In genomic region chr3:34675383-34676120, GRCh38 we compare ENCODE assay signal across 23 cellular contexts.
DNase-seq lines count a peak whose midpoint lies in the region; ATAC-seq, FAIRE-seq and TF ChIP-seq lines count a peak whose summit lies in the region.
"Had no signal": no experiment of that assay in that cellular context is flagged by ENCODE, and none has a peak within 500 bp of the region (broad histone marks: within the 10 kb centered on the region; RNA-seq: fewer than 3 reads in every experiment).

No MANE protein-coding gene starts in this region.

- CTCF ChIA-PET in PC-3 (lab: Charles Lee) = interaction anchor here (0.6 kb wide), 1 partner anchor 8 kb away, joined by 4 read pairs; no protein-coding TSS in a partner anchor

- no peaks in the 10 kb centered on the region for H4K20me1 ChIP-seq in PC-3 (ENCODE audit: low read length)

- H3K4me1 Mint-ChIP-seq in stimulated activated naive B cell treated with anti-CD40 and anti-IgM and Interleukin-4, amounts not matched to agents 10 μg/mL and 1 μg/mL and 100 μg/mL, for 72 hours = no peaks in the 10 kb centered on the region
- H3K4me1 Mint-ChIP-seq: B cell; CD4-positive, alpha-beta memory T cell had no signal

- H3K4me3 ChIP-seq in PC-3 (ENCODE audit: low read length) (no peak overlapping the region), bronchial epithelial cell (ENCODE audit: low read depth, low read length) (no peak overlapping the region), kidney epithelial cell (ENCODE audit: low read depth, low read length) (no peak overlapping the region), vagina (no peak overlapping the region)
- H3K4me3 ChIP-seq: A549, GM23248 had no signal

- peak; percentile 66 for ATAC-seq in PC-3
- ATAC-seq in stimulated activated naive B cell treated with anti-CD40 and anti-IgM and Interleukin-4, amounts not matched to agents 10 μg/mL and 1 μg/mL and 100 μg/mL, for 72 hours (replicated peaks) = no peak
- ATAC-seq: HCT116 had no signal

- H3K36me3 Mint-ChIP-seq in stimulated activated naive B cell treated with anti-CD40 and anti-IgM and Interleukin-4, amounts not matched to agents 10 μg/mL and 1 μg/mL and 100 μg/mL, for 72 hours = no peaks in the 10 kb centered on the region
- H3K36me3 Mint-ChIP-seq: CD4-positive, alpha-beta memory T cell had no signal

- H3K36me3 ChIP-seq in PC-3 (ENCODE audit: low read depth, low read length) = no peaks in the 10 kb centered on the region
- H3K36me3 ChIP-seq in bronchial epithelial cell (ENCODE audit: control insufficient read depth, insufficient read depth, low read length) = no peaks in the 10 kb centered on the region
- H3K36me3 ChIP-seq in kidney epithelial cell (ENCODE audit: control insufficient read depth, insufficient read depth, low read length) = no peaks in the 10 kb centered on the region
- H3K36me3 ChIP-seq in vagina = no peaks in the 10 kb centered on the region

- no peak for TF ChIP-seq POLR2A in vagina (IDR thresholded peaks at IDR 0.05)

- H3K27ac ChIP-seq in PC-3 (ENCODE audit: low read length) (no peak overlapping the region), vagina (no peak overlapping the region)
- H3K27ac ChIP-seq: A549, GM23248 had no signal

- no peak overlapping the region for H3K9ac ChIP-seq in PC-3 (ENCODE audit: low read length)
- H3K9ac ChIP-seq: GM23248 had no signal

- in situ Hi-C loops in ACHN (cut with HindIII; ENCODE audit: low pct_ligation_motif_present, low pct_unique_long_range_greater_than_20kb, low sequenced_read_pairs) = no loop called here

- H3F3A ChIP-seq in PC-3 (ENCODE audit: low read length, unreplicated experiment) = no peaks in the 10 kb centered on the region

- POLR2A ChIA-PET in PC-3 (lab: Charles Lee; ENCODE audit: unreplicated experiment) = no interaction called here

- peaks cover 8 to 11% of the 10 kb centered on the region in 2 donors for H3K9me3 Mint-ChIP-seq in stimulated activated naive B cell treated with anti-CD40 and anti-IgM and Interleukin-4, amounts not matched to agents 10 μg/mL and 1 μg/mL and 100 μg/mL, for 72 hours

- no peak overlapping the region for H3K27ac Mint-ChIP-seq in stimulated activated naive B cell treated with anti-CD40 and anti-IgM and Interleukin-4, amounts not matched to agents 10 μg/mL and 1 μg/mL and 100 μg/mL, for 72 hours
- H3K27ac Mint-ChIP-seq: B cell; CD4-positive, alpha-beta memory T cell had no signal

- no peak for TF ChIP-seq CTCF in PC-3 (conservative IDR thresholded peaks at IDR 0.05; ENCODE audit: low read depth, low read length)
- TF ChIP-seq CTCF in bronchial epithelial cell (IDR thresholded peaks at IDR 0.05; ENCODE audit: insufficient read depth, low read length, severe bottlenecking) = no peak
- no peak for TF ChIP-seq CTCF in kidney epithelial cell (IDR thresholded peaks at IDR 0.05; ENCODE audit: insufficient read depth, low read length, poor library complexity, severe bottlenecking)
- TF ChIP-seq CTCF in vagina (IDR thresholded peaks at IDR 0.05) = no peak

- H3K4me2 ChIP-seq in PC-3 (ENCODE audit: low read length) = no peak overlapping the region
- H3K4me2 ChIP-seq: A549 had no signal

- no peak overlapping the region for H2AFZ ChIP-seq in PC-3 (ENCODE audit: low read length)
- H2AFZ ChIP-seq: GM23248 had no signal

- no peak overlapping the region for H3K4me3 Mint-ChIP-seq in stimulated activated naive B cell treated with anti-CD40 and anti-IgM and Interleukin-4, amounts not matched to agents 10 μg/mL and 1 μg/mL and 100 μg/mL, for 72 hours
- H3K4me3 Mint-ChIP-seq: B cell; CD4-positive, alpha-beta memory T cell had no signal

- BruUV-seq in PC-3 (replicated peaks; lab: Mats Ljungman, UMichigan) = no TSS peak

- DNase-seq in ACHN = peak; percentile 4
- peak; percentile 31 for DNase-seq in PC-3
- peak; percentile 33 for DNase-seq in bronchial epithelial cell (ENCODE audit: low read depth)
- peak; percentile 2 for DNase-seq in kidney epithelial cell (ENCODE audit: low read depth)
- no peak for DNase-seq in stimulated activated naive B cell treated with anti-CD40 and anti-IgM and Interleukin-4, amounts not matched to agents 10 μg/mL and 1 μg/mL and 100 μg/mL, for 72 hours
- DNase-seq in vagina (ENCODE audit: extremely low spot score in 2 of 2) = no peak
- no peak for DNase-seq in NCI-H774 (lab: John Stamatoyannopoulos, UW)
- no peak for DNase-seq in activated effector memory CD4-positive, alpha-beta T cell treated with Interleukin-2 at 50 U/mL for 16 hours
- DNase-seq: CD4-positive, alpha-beta memory T cell; DND-41; GF-D8; GM23248; IMR-90; Kasumi-1; NCI-H1436 treated with DMSO at 0.1 percent for 48 hours; NCI-H2081; NCI-H526; NK-92 treated with Interleukin-12 subunit alpha and Interleukin-12 subunit beta, amount 100 ng/mL, for 24 hours had no signal

- H3K27me3 Mint-ChIP-seq in stimulated activated naive B cell treated with anti-CD40 and anti-IgM and Interleukin-4, amounts not matched to agents 10 μg/mL and 1 μg/mL and 100 μg/mL, for 72 hours = no peaks in the 10 kb centered on the region
- H3K27me3 Mint-ChIP-seq: B cell; CD4-positive, alpha-beta memory T cell had no signal

- H3K27me3 ChIP-seq in PC-3 (ENCODE audit: low read length) = no peaks in the 10 kb centered on the region
- no peaks in the 10 kb centered on the region for H3K27me3 ChIP-seq in bronchial epithelial cell (ENCODE audit: control insufficient read depth, insufficient read depth, low read length)
- H3K27me3 ChIP-seq in kidney epithelial cell (ENCODE audit: control insufficient read depth, insufficient read depth, low read length) = no peaks in the 10 kb centered on the region
- no peaks in the 10 kb centered on the region for H3K27me3 ChIP-seq in vagina

- H3K4me1 ChIP-seq in PC-3 (ENCODE audit: insufficient read depth, low read length) (no peaks in the 10 kb centered on the region), vagina (no peaks in the 10 kb centered on the region)

- no peaks in the 10 kb centered on the region for H3K9me2 ChIP-seq in PC-3 (replicated peaks; ENCODE audit: low read length)

- intact Hi-C loops in PC-3 (cut with micrococcal nuclease) = no loop called here
- intact Hi-C loops in vagina (cut with DNase I) = no loop called here

- H3K79me2 ChIP-seq in PC-3 (ENCODE audit: low read length) = no peaks in the 10 kb centered on the region

- 0 out of 2 replicates have a peak, but pooled peaks cover 4% of the 10 kb centered on the region for H3K9me3 ChIP-seq in PC-3 (ENCODE audit: low read length)
- no peaks in the 10 kb centered on the region for H3K9me3 ChIP-seq in vagina
- H3K9me3 ChIP-seq: A549 had no signal

- FAIRE-seq in bronchial epithelial cell (lab: Jason Lieb, UNC) = no peak
- FAIRE-seq: A549, D721Med, GM19239 had no signal

Comparison
In these comparisons a context has a peak if more than half of its experiments do, and no peak if none do; other contexts are left out.
1. DNase-seq: peak in ACHN (single experiment), PC-3 (single experiment), bronchial epithelial cell (single experiment) and kidney epithelial cell (single experiment); none in stimulated activated naive B cell treated with anti-CD40 and anti-IgM and Interleukin-4, amounts not matched to agents 10 μg/mL and 1 μg/mL and 100 μg/mL, for 72 hours (single experiment), vagina (0 of 2), NCI-H774 (single experiment) and activated effector memory CD4-positive, alpha-beta T cell treated with Interleukin-2 at 50 U/mL for 16 hours (single experiment).